In the genomic region with DNA sequence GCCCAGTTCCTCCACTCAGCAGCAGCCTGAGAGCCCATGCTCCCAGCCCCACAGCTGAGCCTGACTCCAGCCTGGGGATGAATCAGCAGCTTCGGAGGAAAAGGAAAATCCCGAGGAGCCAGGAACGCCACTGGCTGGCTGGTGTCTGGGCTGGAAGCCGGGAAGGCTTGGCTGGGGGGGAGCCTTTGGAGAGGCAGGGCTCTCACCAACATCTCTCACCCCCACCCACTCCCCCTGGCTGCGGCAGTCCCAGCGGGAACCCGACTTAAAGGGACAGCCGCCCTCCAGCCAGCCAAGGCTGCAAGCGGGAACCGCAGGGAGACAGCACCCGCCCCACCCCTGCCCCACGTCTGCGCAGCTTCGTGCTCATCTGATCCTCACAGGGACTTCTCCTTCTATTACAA, we compare ENCODE assay signal across 10 cellular contexts. TPM values are rescaled to one million over a fixed set of nuclear protein-coding genes. Genes with fewer than 3 reads are reported as not detected.
DNase-seq lines count a peak whose midpoint lies in the region; ATAC-seq, FAIRE-seq and TF ChIP-seq lines count a peak whose summit lies in the region.
"Had no signal": no experiment of that assay in that cellular context is flagged by ENCODE, and none has a peak within 500 bp of the region (broad histone marks: within the 10 kb centered on the region; RNA-seq: fewer than 3 reads in every experiment).

No MANE protein-coding gene starts in this region.

- H4K5ac ChIP-seq in mesendoderm (ENCODE audit: low read length): no peak overlapping the region

- H2BK120ac ChIP-seq in mesendoderm (ENCODE audit: low read depth, low read length): no peak overlapping the region

- H2AFZ ChIP-seq in endothelial cell of umbilical vein (ENCODE audit: low read depth, low read length): peak overlapping the region; percentile 17
- H2AFZ ChIP-seq: parathyroid adenoma had no signal

- TF ChIP-seq POLR2A in endothelial cell of umbilical vein (IDR thresholded peaks at IDR 0.05; ENCODE audit: low read depth, low read length): no peak

- H3K4me3 Mint-ChIP-seq in activated CD4-positive, alpha-beta memory T cell treated with anti-CD3 and anti-CD28 coated beads for 36 hours: no peak overlapping the region

- H3K9me3 ChIP-seq in endothelial cell of umbilical vein (replicated peaks; ENCODE audit: control insufficient read depth, insufficient read depth, low read length) (no peaks in the 10 kb centered on the region), aorta (ENCODE audit: control insufficient read depth, low read length) (no peaks in the 10 kb centered on the region)

- H3K4me1 Mint-ChIP-seq in activated CD4-positive, alpha-beta memory T cell treated with anti-CD3 and anti-CD28 coated beads for 36 hours (ENCODE audit: low read depth): peaks cover 3% of the 10 kb centered on the region

- dilution Hi-C loops in endothelial cell of umbilical vein (cut with MboI; ENCODE audit: extremely low pct_ligation_motif_present, low sequenced_read_pairs): no loop called here

- H3K27ac Mint-ChIP-seq in activated CD4-positive, alpha-beta memory T cell treated with anti-CD3 and anti-CD28 coated beads for 36 hours: no peak overlapping the region

- BruUV-seq in endothelial cell of umbilical vein (replicated peaks; lab: Mats Ljungman, UMichigan): no TSS peak

- DNase-seq in NCI-H82 (lab: John Stamatoyannopoulos, UW) (peak; percentile 30), NCI-H82 treated with DMSO at 0.1 percent for 48 hours (lab: John Stamatoyannopoulos, UW; ENCODE audit: unreplicated experiment) (no peak), endothelial cell of umbilical vein (ENCODE audit: low read depth, low spot score) (peak; percentile 89), mesendoderm (peak; percentile 88), aorta (peak; percentile 94)
- DNase-seq in activated CD4-positive, alpha-beta memory T cell treated with anti-CD3 and anti-CD28 coated beads for 36 hours: no peak
- no peak for DNase-seq in activated CD4-positive, alpha-beta T cell treated with anti-CD3 and anti-CD28 coated beads for 48 hours

- no CpG with 5 or more reads among the region's 14 CpGs for WGBS in mesendoderm (ENCODE audit: extremely low coverage, insufficient coverage, low lambda C conversion rate)
- 4 to 5% methylated on average over 14 of the region's 14 CpGs for WGBS in aorta, 2 donors

- peak overlapping the region; percentile 31 for H3K18ac ChIP-seq in mesendoderm (ENCODE audit: low read length)

- POLR2A ChIA-PET in endothelial cell of umbilical vein (lab: Charles Lee): no interaction called here
- POLR2A ChIA-PET in activated CD4-positive, alpha-beta memory T cell treated with anti-CD3 and anti-CD28 coated beads for 36 hours (lab: Charles Lee): no interaction called here

- H4K20me1 ChIP-seq in endothelial cell of umbilical vein (replicated peaks; ENCODE audit: control insufficient read depth, extremely low read depth, insufficient read depth, low read length): no peaks in the 10 kb centered on the region

- no peak overlapping the region for H2AK5ac ChIP-seq in mesendoderm (ENCODE audit: low read length)

- no peaks in the 10 kb centered on the region for H3K9me1 ChIP-seq in endothelial cell of umbilical vein (replicated peaks; ENCODE audit: control insufficient read depth, extremely low read depth, insufficient read depth, low read length)

- CTCF ChIA-PET in endothelial cell of umbilical vein (lab: Charles Lee): interaction anchor here (1.0 to 1.2 kb wide), 2 partner anchors 9 to 32 kb away, joined by 3 to 6 read pairs; no protein-coding TSS in a partner anchor
- CTCF ChIA-PET in activated CD4-positive, alpha-beta memory T cell treated with anti-CD3 and anti-CD28 coated beads for 36 hours (lab: Charles Lee): no interaction called here

- ATAC-seq in aorta (ENCODE audit: low FRiP score) (peak; percentile 91), HG03439 (IDR thresholded peaks at IDR 0.05; ENCODE audit: unreplicated experiment) (no peak)

- no peak for TF ChIP-seq CTCF in endothelial cell of umbilical vein (IDR thresholded peaks at IDR 0.05; ENCODE audit: extremely low read depth in 1 of 2, insufficient read depth in 1 of 2, low read depth in 1 of 2, low read length in 2 of 2)

- H2BK5ac ChIP-seq in mesendoderm (ENCODE audit: low read length): no peak overlapping the region

- H3K9ac ChIP-seq in endothelial cell of umbilical vein (replicated peaks; ENCODE audit: extremely low read depth, insufficient read depth, low read length): no peak overlapping the region
- H3K9ac ChIP-seq in mesendoderm (ENCODE audit: low read length): peak overlapping the region; percentile 27
- H3K9ac ChIP-seq: parathyroid adenoma had no signal

- H3K9me3 Mint-ChIP-seq in activated CD4-positive, alpha-beta memory T cell treated with anti-CD3 and anti-CD28 coated beads for 36 hours: no peaks in the 10 kb centered on the region

- no peak overlapping the region for H3K4ac ChIP-seq in mesendoderm (ENCODE audit: low read depth, low read length)

- intact Hi-C loops in endothelial cell of umbilical vein (cut with micrococcal nuclease) (loop anchor here (1.0 kb wide), 1 partner anchor 51 kb away; no protein-coding TSS in a partner anchor), aorta (cut with DNase I) (no loop called here)
- intact Hi-C loops in activated CD4-positive, alpha-beta memory T cell treated with anti-CD3 and anti-CD28 coated beads for 36 hours (cut with micrococcal nuclease): no loop called here

- H3K4me2 ChIP-seq in endothelial cell of umbilical vein (ENCODE audit: insufficient read depth, low read length) (peak overlapping the region; percentile 70), mesendoderm (ENCODE audit: low read length) (no peak overlapping the region)

- H3K79me2 ChIP-seq in endothelial cell of umbilical vein (ENCODE audit: control insufficient read depth, insufficient read depth, low read length): no peaks in the 10 kb centered on the region
- H3K79me2 ChIP-seq in mesendoderm (ENCODE audit: control insufficient read depth, insufficient read depth, low read length): no peaks in the 10 kb centered on the region
- H3K79me2 ChIP-seq: parathyroid adenoma had no signal

- peak; percentile 97 for FAIRE-seq in endothelial cell of umbilical vein (lab: Jason Lieb, UNC)

- no peak overlapping the region for H3K23ac ChIP-seq in mesendoderm (ENCODE audit: low read length)

- peaks cover 4% of the 10 kb centered on the region for H3K36me3 Mint-ChIP-seq in activated CD4-positive, alpha-beta memory T cell treated with anti-CD3 and anti-CD28 coated beads for 36 hours

- no peaks in the 10 kb centered on the region for H3K36me3 ChIP-seq in endothelial cell of umbilical vein (ENCODE audit: control insufficient read depth in 2 of 2, extremely low read depth in 1 of 2, insufficient read depth in 2 of 2, low read length in 2 of 2)
- H3K36me3 ChIP-seq in mesendoderm (ENCODE audit: control insufficient read depth, insufficient read depth, low read length): no peaks in the 10 kb centered on the region
- no peaks in the 10 kb centered on the region for H3K36me3 ChIP-seq in aorta (ENCODE audit: control insufficient read depth in 1 of 2, insufficient read depth in 2 of 2, low read length in 1 of 2)

- no peaks in the 10 kb centered on the region for H3K27me3 Mint-ChIP-seq in activated CD4-positive, alpha-beta memory T cell treated with anti-CD3 and anti-CD28 coated beads for 36 hours

- H3K27me3 ChIP-seq in endothelial cell of umbilical vein (ENCODE audit: control insufficient read depth in 2 of 2, insufficient read depth in 2 of 2, low read length in 2 of 2) (no peaks in the 10 kb centered on the region), mesendoderm (ENCODE audit: insufficient read depth, low read length, poor library complexity) (no peaks in the 10 kb centered on the region), aorta (ENCODE audit: control insufficient read depth in 1 of 2, insufficient read depth in 2 of 2, low read length in 1 of 2) (no peaks in the 10 kb centered on the region)

- peak overlapping the region in 2 of 3 experiments; percentile 14 to 51 for H3K4me3 ChIP-seq in endothelial cell of umbilical vein (replicated peaks in 1 of 3; ENCODE audit: insufficient read depth in 1 of 3, low read depth in 1 of 3, low read length in 3 of 3)
- H3K4me3 ChIP-seq in mesendoderm (ENCODE audit: low read length): no peak overlapping the region
- peak overlapping the region; percentile 28 to 30 for H3K4me3 ChIP-seq in aorta (ENCODE audit: low read length in 2 of 2)

- no peak overlapping the region for H4K8ac ChIP-seq in mesendoderm (ENCODE audit: low read depth, low read length)

- peak overlapping the region; percentile 66 for H3K56ac ChIP-seq in mesendoderm (ENCODE audit: low read length)

- peaks cover 4% of the 10 kb centered on the region for H3K79me1 ChIP-seq in mesendoderm (ENCODE audit: low read length)

- H3K27ac ChIP-seq in endothelial cell of umbilical vein (ENCODE audit: insufficient read depth, low read depth, low read length): peak overlapping the region; percentile 26
- H3K27ac ChIP-seq in mesendoderm (ENCODE audit: low read depth, low read length): peak overlapping the region; percentile 60
- H3K27ac ChIP-seq in aorta (ENCODE audit: low read depth in 1 of 2, low read length in 2 of 2): peak overlapping the region in 1 of 2 donors; percentile 64
- H3K27ac ChIP-seq: C4-2B, parathyroid adenoma had no signal

- H2BK15ac ChIP-seq in mesendoderm (replicated peaks; ENCODE audit: low read depth): no peak overlapping the region

- H3K4me1 ChIP-seq in endothelial cell of umbilical vein (ENCODE audit: control insufficient read depth, extremely low read depth, insufficient read depth, low read length) (peaks cover 12% of the 10 kb centered on the region), mesendoderm (ENCODE audit: control insufficient read depth, low read depth, low read length) (peaks cover 2% of the 10 kb centered on the region), aorta (ENCODE audit: control insufficient read depth in 1 of 2, insufficient read depth in 2 of 2, low read length in 2 of 2) (no peaks in the 10 kb centered on the region)
- H3K4me1 ChIP-seq: parathyroid adenoma had no signal

RNA-seq across cellular contexts. Expression of gene KIAA0930, which starts 28.4 kb away (rescaled TPM):
- 37.9 and 43.4 TPM in 2 replicates for total RNA-seq in endothelial cell of umbilical vein
- 53.6 and 63.6 TPM in 2 replicates for polyA plus RNA-seq in endothelial cell of umbilical vein
- polyA plus RNA-seq in endothelial cell of umbilical vein (2011; cell fraction: cytosol; rRNA removed): 36.7 and 41.5 TPM in 2 replicates
- polyA plus RNA-seq in endothelial cell of umbilical vein (2011; cell fraction: nucleus; rRNA removed): 85.3 and 92.4 TPM in 2 replicates
- polyA plus RNA-seq in endothelial cell of umbilical vein (2012): 37.6 and 40.4 TPM in 2 replicates
- 32.3 and 39.4 TPM in 2 replicates for polyA minus RNA-seq in endothelial cell of umbilical vein
- polyA minus RNA-seq in endothelial cell of umbilical vein (2011; cell fraction: cytosol; rRNA and poly(A)+ RNA removed): 16.9 TPM
- 12.5 and 17.3 TPM in 2 replicates for polyA minus RNA-seq in endothelial cell of umbilical vein (2011; cell fraction: nucleus; rRNA and poly(A)+ RNA removed)
- polyA plus RNA-seq in mesendoderm (2013, experiment 1 of 2): 38.5 TPM
- polyA plus RNA-seq in mesendoderm (2013, experiment 2 of 2): 41.4 TPM
- 100 to 1,000 TPM in 1 of 2 donors, 10 to 100 TPM in 1; 46.9 to 101 TPM for total RNA-seq in aorta
- polyA plus RNA-seq in aorta: 10 to 100 TPM; 36.6 to 83.7 TPM
- total RNA-seq in activated CD4-positive, alpha-beta memory T cell treated with anti-CD3 and anti-CD28 coated beads for 36 hours: 10 to 100 TPM; 31.1 to 31.9 TPM

RNA-seq across cellular contexts. Expression of gene NUP50, which starts 48.6 kb away (rescaled TPM):
- total RNA-seq in endothelial cell of umbilical vein: 84.4 and 90.9 TPM in 2 replicates
- 12.4 TPM in 2 replicates for polyA plus RNA-seq in endothelial cell of umbilical vein
- polyA plus RNA-seq in endothelial cell of umbilical vein (2011; cell fraction: cytosol; rRNA removed): 11.0 and 16.5 TPM in 2 replicates
- polyA plus RNA-seq in endothelial cell of umbilical vein (2011; cell fraction: nucleus; rRNA removed): 18.5 and 20.5 TPM in 2 replicates
- polyA plus RNA-seq in endothelial cell of umbilical vein (2012): 31.6 and 47.9 TPM in 2 replicates
- 41.3 and 47.8 TPM in 2 replicates for polyA minus RNA-seq in endothelial cell of umbilical vein
- 15.8 TPM for polyA minus RNA-seq in endothelial cell of umbilical vein (2011; cell fraction: cytosol; rRNA and poly(A)+ RNA removed)
- polyA minus RNA-seq in endothelial cell of umbilical vein (2011; cell fraction: nucleus; rRNA and poly(A)+ RNA removed): 23.2 and 24.3 TPM in 2 replicates
- polyA plus RNA-seq in mesendoderm (2013, experiment 1 of 2): 68.7 TPM
- polyA plus RNA-seq in mesendoderm (2013, experiment 2 of 2): 68.1 TPM
- total RNA-seq in aorta: 10 to 100 TPM; 33.2 to 49.7 TPM
- 1 to 10 TPM; 5.6 to 5.9 TPM for polyA plus RNA-seq in aorta
- 100 to 1,000 TPM; 150 to 156 TPM for total RNA-seq in activated CD4-positive, alpha-beta memory T cell treated with anti-CD3 and anti-CD28 coated beads for 36 hours

Comparison
In these comparisons a context has a peak if more than half of its experiments do, and no peak if none do; other contexts are left out.
1. DNase-seq: peak in NCI-H82 (single experiment), endothelial cell of umbilical vein (single experiment), mesendoderm (single experiment) and aorta (2 of 2); none in NCI-H82 treated with DMSO at 0.1 percent for 48 hours (single experiment), activated CD4-positive, alpha-beta memory T cell treated with anti-CD3 and anti-CD28 coated beads for 36 hours (single experiment) and activated CD4-positive, alpha-beta T cell treated with anti-CD3 and anti-CD28 coated beads for 48 hours (single experiment).